ENCODE assay signal across 1 cellular context in the genomic region with DNA sequence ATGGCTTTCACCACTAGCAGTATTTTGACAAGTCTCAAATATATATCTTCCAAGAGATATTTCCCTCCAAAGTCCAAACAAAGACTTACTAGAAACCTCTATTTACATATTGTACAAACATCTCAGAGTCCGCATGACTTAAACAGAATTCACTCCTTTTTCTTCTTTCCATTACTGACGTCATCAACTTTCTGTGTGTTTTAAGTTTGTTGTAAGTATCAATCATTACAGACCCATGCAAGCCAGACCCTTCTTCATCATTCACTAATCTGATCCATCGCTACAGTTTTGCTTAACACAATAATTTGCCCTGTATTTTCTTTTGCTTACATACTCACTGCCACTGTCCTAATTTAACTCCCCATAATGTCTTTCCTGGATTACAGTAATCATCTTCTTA.
TF ChIP-seq lines count a peak whose summit lies in the region.

No MANE protein-coding gene starts in this region.

TF ChIP-seq in GM23338, 12 proteins besides CTCF, POLR2A, EP300 and RAD21 (continued from another document):
- TF ChIP-seq, protein P1, sequence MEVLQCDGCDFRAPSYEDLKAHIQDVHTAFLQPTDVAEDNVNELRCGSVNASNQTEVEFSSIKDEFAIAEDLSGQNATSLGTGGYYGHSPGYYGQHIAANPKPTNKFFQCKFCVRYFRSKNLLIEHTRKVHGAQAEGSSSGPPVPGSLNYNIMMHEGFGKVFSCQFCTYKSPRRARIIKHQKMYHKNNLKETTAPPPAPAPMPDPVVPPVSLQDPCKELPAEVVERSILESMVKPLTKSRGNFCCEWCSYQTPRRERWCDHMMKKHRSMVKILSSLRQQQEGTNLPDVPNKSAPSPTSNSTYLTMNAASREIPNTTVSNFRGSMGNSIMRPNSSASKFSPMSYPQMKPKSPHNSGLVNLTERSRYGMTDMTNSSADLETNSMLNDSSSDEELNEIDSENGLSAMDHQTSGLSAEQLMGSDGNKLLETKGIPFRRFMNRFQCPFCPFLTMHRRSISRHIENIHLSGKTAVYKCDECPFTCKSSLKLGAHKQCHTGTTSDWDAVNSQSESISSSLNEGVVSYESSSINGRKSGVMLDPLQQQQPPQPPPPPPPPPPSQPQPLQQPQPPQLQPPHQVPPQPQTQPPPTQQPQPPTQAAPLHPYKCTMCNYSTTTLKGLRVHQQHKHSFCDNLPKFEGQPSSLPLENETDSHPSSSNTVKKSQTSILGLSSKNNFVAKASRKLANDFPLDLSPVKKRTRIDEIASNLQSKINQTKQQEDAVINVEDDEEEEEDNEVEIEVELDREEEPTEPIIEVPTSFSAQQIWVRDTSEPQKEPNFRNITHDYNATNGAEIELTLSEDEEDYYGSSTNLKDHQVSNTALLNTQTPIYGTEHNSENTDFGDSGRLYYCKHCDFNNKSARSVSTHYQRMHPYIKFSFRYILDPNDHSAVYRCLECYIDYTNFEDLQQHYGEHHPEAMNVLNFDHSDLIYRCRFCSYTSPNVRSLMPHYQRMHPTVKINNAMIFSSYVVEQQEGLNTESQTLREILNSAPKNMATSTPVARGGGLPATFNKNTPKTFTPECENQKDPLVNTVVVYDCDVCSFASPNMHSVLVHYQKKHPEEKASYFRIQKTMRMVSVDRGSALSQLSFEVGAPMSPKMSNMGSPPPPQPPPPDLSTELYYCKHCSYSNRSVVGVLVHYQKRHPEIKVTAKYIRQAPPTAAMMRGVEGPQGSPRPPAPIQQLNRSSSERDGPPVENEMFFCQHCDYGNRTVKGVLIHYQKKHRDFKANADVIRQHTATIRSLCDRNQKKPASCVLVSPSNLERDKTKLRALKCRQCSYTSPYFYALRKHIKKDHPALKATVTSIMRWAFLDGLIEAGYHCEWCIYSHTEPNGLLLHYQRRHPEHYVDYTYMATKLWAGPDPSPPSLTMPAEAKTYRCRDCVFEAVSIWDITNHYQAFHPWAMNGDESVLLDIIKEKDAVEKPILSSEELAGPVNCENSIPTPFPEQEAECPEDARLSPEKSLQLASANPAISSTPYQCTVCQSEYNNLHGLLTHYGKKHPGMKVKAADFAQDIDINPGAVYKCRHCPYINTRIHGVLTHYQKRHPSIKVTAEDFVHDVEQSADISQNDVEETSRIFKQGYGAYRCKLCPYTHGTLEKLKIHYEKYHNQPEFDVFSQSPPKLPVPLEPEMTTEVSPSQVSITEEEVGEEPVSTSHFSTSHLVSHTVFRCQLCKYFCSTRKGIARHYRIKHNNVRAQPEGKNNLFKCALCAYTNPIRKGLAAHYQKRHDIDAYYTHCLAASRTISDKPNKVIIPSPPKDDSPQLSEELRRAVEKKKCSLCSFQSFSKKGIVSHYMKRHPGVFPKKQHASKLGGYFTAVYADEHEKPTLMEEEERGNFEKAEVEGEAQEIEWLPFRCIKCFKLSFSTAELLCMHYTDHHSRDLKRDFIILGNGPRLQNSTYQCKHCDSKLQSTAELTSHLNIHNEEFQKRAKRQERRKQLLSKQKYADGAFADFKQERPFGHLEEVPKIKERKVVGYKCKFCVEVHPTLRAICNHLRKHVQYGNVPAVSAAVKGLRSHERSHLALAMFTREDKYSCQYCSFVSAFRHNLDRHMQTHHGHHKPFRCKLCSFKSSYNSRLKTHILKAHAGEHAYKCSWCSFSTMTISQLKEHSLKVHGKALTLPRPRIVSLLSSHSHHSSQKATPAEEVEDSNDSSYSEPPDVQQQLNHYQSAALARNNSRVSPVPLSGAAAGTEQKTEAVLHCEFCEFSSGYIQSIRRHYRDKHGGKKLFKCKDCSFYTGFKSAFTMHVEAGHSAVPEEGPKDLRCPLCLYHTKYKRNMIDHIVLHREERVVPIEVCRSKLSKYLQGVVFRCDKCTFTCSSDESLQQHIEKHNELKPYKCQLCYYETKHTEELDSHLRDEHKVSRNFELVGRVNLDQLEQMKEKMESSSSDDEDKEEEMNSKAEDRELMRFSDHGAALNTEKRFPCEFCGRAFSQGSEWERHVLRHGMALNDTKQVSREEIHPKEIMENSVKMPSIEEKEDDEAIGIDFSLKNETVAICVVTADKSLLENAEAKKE (CRISPR knock-in tag; IDR thresholded peaks at IDR 0.05) = no peak
- TF ChIP-seq CREB1 (CRISPR knock-in tag; IDR thresholded peaks at IDR 0.05; ENCODE audit: low read depth) (no peak), EZH2 (IDR thresholded peaks at IDR 0.05; ENCODE audit: low read depth, unreplicated experiment) (no peak), POLR2AphosphoS5 (IDR thresholded peaks at IDR 0.05; ENCODE audit: low read depth) (no peak), ZNF114 (CRISPR knock-in tag; IDR thresholded peaks at IDR 0.05) (no peak), STAT1 (IDR thresholded peaks at IDR 0.05; ENCODE audit: unreplicated experiment) (no peak), ZNF331 (CRISPR knock-in tag; IDR thresholded peaks at IDR 0.05; ENCODE audit: low read depth) (no peak), EZH2phosphoT487 (IDR thresholded peaks at IDR 0.05; ENCODE audit: unreplicated experiment) (no peak), JUNB (IDR thresholded peaks at IDR 0.05; ENCODE audit: unreplicated experiment) (no peak)
- TF ChIP-seq, protein P2, sequence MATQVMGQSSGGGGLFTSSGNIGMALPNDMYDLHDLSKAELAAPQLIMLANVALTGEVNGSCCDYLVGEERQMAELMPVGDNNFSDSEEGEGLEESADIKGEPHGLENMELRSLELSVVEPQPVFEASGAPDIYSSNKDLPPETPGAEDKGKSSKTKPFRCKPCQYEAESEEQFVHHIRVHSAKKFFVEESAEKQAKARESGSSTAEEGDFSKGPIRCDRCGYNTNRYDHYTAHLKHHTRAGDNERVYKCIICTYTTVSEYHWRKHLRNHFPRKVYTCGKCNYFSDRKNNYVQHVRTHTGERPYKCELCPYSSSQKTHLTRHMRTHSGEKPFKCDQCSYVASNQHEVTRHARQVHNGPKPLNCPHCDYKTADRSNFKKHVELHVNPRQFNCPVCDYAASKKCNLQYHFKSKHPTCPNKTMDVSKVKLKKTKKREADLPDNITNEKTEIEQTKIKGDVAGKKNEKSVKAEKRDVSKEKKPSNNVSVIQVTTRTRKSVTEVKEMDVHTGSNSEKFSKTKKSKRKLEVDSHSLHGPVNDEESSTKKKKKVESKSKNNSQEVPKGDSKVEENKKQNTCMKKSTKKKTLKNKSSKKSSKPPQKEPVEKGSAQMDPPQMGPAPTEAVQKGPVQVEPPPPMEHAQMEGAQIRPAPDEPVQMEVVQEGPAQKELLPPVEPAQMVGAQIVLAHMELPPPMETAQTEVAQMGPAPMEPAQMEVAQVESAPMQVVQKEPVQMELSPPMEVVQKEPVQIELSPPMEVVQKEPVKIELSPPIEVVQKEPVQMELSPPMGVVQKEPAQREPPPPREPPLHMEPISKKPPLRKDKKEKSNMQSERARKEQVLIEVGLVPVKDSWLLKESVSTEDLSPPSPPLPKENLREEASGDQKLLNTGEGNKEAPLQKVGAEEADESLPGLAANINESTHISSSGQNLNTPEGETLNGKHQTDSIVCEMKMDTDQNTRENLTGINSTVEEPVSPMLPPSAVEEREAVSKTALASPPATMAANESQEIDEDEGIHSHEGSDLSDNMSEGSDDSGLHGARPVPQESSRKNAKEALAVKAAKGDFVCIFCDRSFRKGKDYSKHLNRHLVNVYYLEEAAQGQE (IDR thresholded peaks at IDR 0.05; ENCODE audit: unreplicated experiment) = no peak
- TF ChIP-seq, protein P3, sequence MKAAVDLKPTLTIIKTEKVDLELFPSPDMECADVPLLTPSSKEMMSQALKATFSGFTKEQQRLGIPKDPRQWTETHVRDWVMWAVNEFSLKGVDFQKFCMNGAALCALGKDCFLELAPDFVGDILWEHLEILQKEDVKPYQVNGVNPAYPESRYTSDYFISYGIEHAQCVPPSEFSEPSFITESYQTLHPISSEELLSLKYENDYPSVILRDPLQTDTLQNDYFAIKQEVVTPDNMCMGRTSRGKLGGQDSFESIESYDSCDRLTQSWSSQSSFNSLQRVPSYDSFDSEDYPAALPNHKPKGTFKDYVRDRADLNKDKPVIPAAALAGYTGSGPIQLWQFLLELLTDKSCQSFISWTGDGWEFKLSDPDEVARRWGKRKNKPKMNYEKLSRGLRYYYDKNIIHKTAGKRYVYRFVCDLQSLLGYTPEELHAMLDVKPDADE (IDR thresholded peaks at IDR 0.05) = no peak
TF ChIP-seq in GM23338: peak in this region for 0.
